Comparison of ENCODE assay signal across 1 cellular context in genomic region chr1:94417962-94418663, GRCh38.
TF ChIP-seq lines count a peak whose summit lies in the region.

Gene ABCD3, plus strand, starts transcription at chr1:94418389. Its CDS starts 90 bp downstream, at chr1:94418479.

TF ChIP-seq in HepG2, 621 proteins besides CTCF, POLR2A, EP300 and RAD21 (continued from another document and continues in another):
- TF ChIP-seq ZIK1 (CRISPR knock-in tag; IDR thresholded peaks at IDR 0.05; ENCODE audit: borderline replicate concordance, low read depth) (0 out of 2 replicates have a peak, but pooled peaks have one; percentile 71), ZSCAN31 (CRISPR knock-in tag; IDR thresholded peaks at IDR 0.05; ENCODE audit: low read depth) (peak; percentile 88), JDP2 (CRISPR knock-in tag; IDR thresholded peaks at IDR 0.05; ENCODE audit: borderline replicate concordance) (no peak; the same call in 1 of the 2 replicates), RELA (CRISPR knock-in tag; IDR thresholded peaks at IDR 0.05) (0 out of 2 replicates have a peak, but pooled peaks have one; percentile 39), GTF2F1 (IDR thresholded peaks at IDR 0.05; ENCODE audit: low read length) (no peak), ZNF3 (CRISPR knock-in tag; IDR thresholded peaks at IDR 0.05) (no peak), AGO2 (optimal IDR thresholded peaks at IDR 0.05; ENCODE audit: low read depth, low read length) (peak; percentile 94), TBX3 (IDR thresholded peaks at IDR 0.05; ENCODE audit: borderline replicate concordance) (peak; percentile 82; the same call in 1 of the 2 replicates), NCOA5 (CRISPR knock-in tag; IDR thresholded peaks at IDR 0.05) (no peak), ZNF547 (CRISPR knock-in tag; IDR thresholded peaks at IDR 0.05) (peak; percentile 92), ZNF878 (CRISPR knock-in tag; IDR thresholded peaks at IDR 0.05) (peak; percentile 99), KDM6A (CRISPR knock-in tag; IDR thresholded peaks at IDR 0.05; ENCODE audit: low read depth) (peak; percentile 35; the same call in 1 of the 2 replicates), ZNF780A (CRISPR knock-in tag; IDR thresholded peaks at IDR 0.05) (no peak), EHMT2 (IDR thresholded peaks at IDR 0.05; ENCODE audit: borderline replicate concordance, low read depth, low read length) (no peak), RXRA (CRISPR knock-in tag; IDR thresholded peaks at IDR 0.05) (peak; percentile 67), EED (CRISPR knock-in tag; IDR thresholded peaks at IDR 0.05) (no peak), ZBTB39 (CRISPR knock-in tag; IDR thresholded peaks at IDR 0.05) (peak; percentile 71; the same call in 1 of the 2 replicates), ZNF205 (CRISPR knock-in tag; IDR thresholded peaks at IDR 0.05) (peak; percentile 55), MAX (IDR thresholded peaks at IDR 0.05) (peak; percentile 84), DNMT3B (CRISPR knock-in tag; conservative IDR thresholded peaks at IDR 0.05) (no peak), ZNF749 (CRISPR knock-in tag; IDR thresholded peaks at IDR 0.05; ENCODE audit: borderline replicate concordance) (0 out of 2 replicates have a peak, but pooled peaks have one; percentile 14), HDAC1 (CRISPR knock-in tag; IDR thresholded peaks at IDR 0.05) (peak; percentile 72), CENPT (CRISPR knock-in tag; IDR thresholded peaks at IDR 0.05; ENCODE audit: low read depth) (no peak), ATF7 (IDR thresholded peaks at IDR 0.05) (no peak), ATF7 (CRISPR knock-in tag; IDR thresholded peaks at IDR 0.05) (no peak), ZNF234 (CRISPR knock-in tag; conservative IDR thresholded peaks at IDR 0.05) (no peak), ZBTB26 (CRISPR knock-in tag; IDR thresholded peaks at IDR 0.05; ENCODE audit: borderline replicate concordance) (no peak; the same call in 1 of the 2 replicates), KDM5A (IDR thresholded peaks at IDR 0.05; ENCODE audit: borderline replicate concordance, low read length) (peak; percentile 58; the same call in 1 of the 2 replicates), ZNF646 (CRISPR knock-in tag; IDR thresholded peaks at IDR 0.05) (no peak), USF2 (IDR thresholded peaks at IDR 0.05; ENCODE audit: low read depth, low read length) (no peak), USF2 (CRISPR knock-in tag; IDR thresholded peaks at IDR 0.05; ENCODE audit: borderline replicate concordance) (no peak), PITX1 (CRISPR knock-in tag; IDR thresholded peaks at IDR 0.05) (no peak; the same call in none of the 2 replicates), KLF12 (CRISPR knock-in tag; IDR thresholded peaks at IDR 0.05; ENCODE audit: borderline replicate concordance) (no peak), SIX4 (CRISPR knock-in tag; IDR thresholded peaks at IDR 0.05) (peak; percentile 54), ZNF670 (CRISPR knock-in tag; IDR thresholded peaks at IDR 0.05; ENCODE audit: borderline replicate concordance) (no peak), ZBTB49 (CRISPR knock-in tag; IDR thresholded peaks at IDR 0.05; ENCODE audit: borderline replicate concordance) (peak; percentile 60; the same call in 1 of the 2 replicates), IKZF4 (CRISPR knock-in tag; IDR thresholded peaks at IDR 0.05; ENCODE audit: borderline replicate concordance, low read depth, not compliant biosample characterization) (peak; percentile 38), PCBP2 (optimal IDR thresholded peaks at IDR 0.05; ENCODE audit: low read depth, low read length, poor library complexity, severe bottlenecking) (no peak), CREM (IDR thresholded peaks at IDR 0.05) (peak; percentile 32; the same call in 1 of the 2 replicates), CREM (CRISPR knock-in tag; IDR thresholded peaks at IDR 0.05) (no peak), NR2F6 (IDR thresholded peaks at IDR 0.05) (no peak), NR2F6 (CRISPR knock-in tag; IDR thresholded peaks at IDR 0.05) (peak; percentile 73; the same call in 1 of the 2 replicates), ZSCAN25 (CRISPR knock-in tag; IDR thresholded peaks at IDR 0.05) (peak; percentile 100)
- TF ChIP-seq, protein P1, sequence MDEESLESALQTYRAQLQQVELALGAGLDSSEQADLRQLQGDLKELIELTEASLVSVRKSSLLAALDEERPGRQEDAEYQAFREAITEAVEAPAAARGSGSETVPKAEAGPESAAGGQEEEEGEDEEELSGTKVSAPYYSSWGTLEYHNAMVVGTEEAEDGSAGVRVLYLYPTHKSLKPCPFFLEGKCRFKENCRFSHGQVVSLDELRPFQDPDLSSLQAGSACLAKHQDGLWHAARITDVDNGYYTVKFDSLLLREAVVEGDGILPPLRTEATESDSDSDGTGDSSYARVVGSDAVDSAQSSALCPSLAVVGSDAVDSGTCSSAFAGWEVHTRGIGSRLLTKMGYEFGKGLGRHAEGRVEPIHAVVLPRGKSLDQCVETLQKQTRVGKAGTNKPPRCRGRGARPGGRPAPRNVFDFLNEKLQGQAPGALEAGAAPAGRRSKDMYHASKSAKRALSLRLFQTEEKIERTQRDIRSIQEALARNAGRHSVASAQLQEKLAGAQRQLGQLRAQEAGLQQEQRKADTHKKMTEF (CRISPR knock-in tag; IDR thresholded peaks at IDR 0.05), result peak; percentile 85; the same call in 1 of the 2 replicates
- TF ChIP-seq, protein P2, sequence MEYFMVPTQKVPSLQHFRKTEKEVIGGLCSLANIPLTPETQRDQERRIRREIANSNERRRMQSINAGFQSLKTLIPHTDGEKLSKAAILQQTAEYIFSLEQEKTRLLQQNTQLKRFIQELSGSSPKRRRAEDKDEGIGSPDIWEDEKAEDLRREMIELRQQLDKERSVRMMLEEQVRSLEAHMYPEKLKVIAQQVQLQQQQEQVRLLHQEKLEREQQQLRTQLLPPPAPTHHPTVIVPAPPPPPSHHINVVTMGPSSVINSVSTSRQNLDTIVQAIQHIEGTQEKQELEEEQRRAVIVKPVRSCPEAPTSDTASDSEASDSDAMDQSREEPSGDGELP (IDR thresholded peaks at IDR 0.05; ENCODE audit: borderline replicate concordance, low read depth), result no peak
